In the genomic region with DNA sequence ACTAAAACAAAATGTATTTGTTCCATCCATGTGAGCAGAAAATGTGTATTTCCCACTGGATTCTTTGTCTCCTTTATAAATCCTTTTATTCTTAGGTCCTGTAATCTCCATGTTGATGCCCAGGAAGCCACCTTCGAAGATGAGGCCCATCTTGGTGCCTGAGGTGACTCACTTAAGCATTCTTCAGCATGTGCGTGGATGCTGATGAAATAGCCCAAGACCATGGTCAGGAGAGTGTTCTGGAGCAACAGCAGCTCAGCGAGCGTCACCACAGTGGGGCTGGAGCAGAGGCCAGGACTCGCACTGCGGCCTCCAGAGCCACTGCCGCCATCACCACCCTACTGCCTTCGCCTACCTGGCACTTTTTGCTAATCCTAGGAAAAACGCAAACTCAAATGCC, we compare ENCODE assay signal across 3 cellular contexts.
"Had no signal": no experiment of that assay in that cellular context is flagged by ENCODE, and none has a peak within 500 bp of the region (broad histone marks: within the 10 kb centered on the region; RNA-seq: fewer than 3 reads in every experiment).

No MANE protein-coding gene starts in this region.

- DNase-seq: GDM1, GF-D8 had no signal

- H3K4me3 ChIP-seq: GM12878 had no signal
